3 cellular contexts compared by ENCODE assay signal in genomic region chr7:21137640-21138039, GRCh38.
A peak's percentile ranks its signal among the peaks of the same experiment; 100 is the strongest.
TF ChIP-seq lines count a peak whose summit lies in the region.

No MANE protein-coding gene starts in this region.

TF ChIP-seq in HepG2, 621 proteins besides CTCF, POLR2A, EP300 and RAD21:
- TF ChIP-seq ZFP36L2 (CRISPR knock-in tag; IDR thresholded peaks at IDR 0.05) (no peak), MAFF (IDR thresholded peaks at IDR 0.05; ENCODE audit: low read depth, low read length) (peak; percentile 13; the same call in 1 of the 2 replicates), POLR2AphosphoS2 (IDR thresholded peaks at IDR 0.05; ENCODE audit: low read depth, low read length) (no peak), SCMH1 (CRISPR knock-in tag; IDR thresholded peaks at IDR 0.05; ENCODE audit: borderline replicate concordance) (no peak), MAFK (conservative IDR thresholded peaks at IDR 0.05 in 1 of 2, IDR thresholded peaks at IDR 0.05 in 1 of 2; ENCODE audit: low read length in 2 of 2) (peak in 1 of 2 experiments; percentile 49; a peak in 2 of 4 replicates), RNF2 (conservative IDR thresholded peaks at IDR 0.05; ENCODE audit: low read depth) (no peak), SUZ12 (IDR thresholded peaks at IDR 0.05; ENCODE audit: low read depth, low read length) (no peak), KLF9 (CRISPR knock-in tag; IDR thresholded peaks at IDR 0.05; ENCODE audit: low read depth) (no peak), PLRG1 (conservative IDR thresholded peaks at IDR 0.05) (no peak)
TF ChIP-seq in HepG2: peak in this region for 2.

TF ChIP-seq in A549, 52 proteins besides CTCF, POLR2A, EP300 and RAD21:
- TF ChIP-seq MAFK (IDR thresholded peaks at IDR 0.05; ENCODE audit: partially characterized antibody) (peak; percentile 44), BCL3 (IDR thresholded peaks at IDR 0.05) (no peak), NFE2L2 (conservative IDR thresholded peaks at IDR 0.05; ENCODE audit: low read length) (no peak)
TF ChIP-seq in A549: peak in this region for 1.

TF ChIP-seq in K562, 482 proteins besides CTCF, POLR2A, EP300 and RAD21:
- TF ChIP-seq ZNF282 (CRISPR knock-in tag; IDR thresholded peaks at IDR 0.05): no peak
- no peak for TF ChIP-seq MEF2A (IDR thresholded peaks at IDR 0.05; ENCODE audit: control insufficient read depth, low read depth, low read length)
- peak; percentile 51 for TF ChIP-seq C11orf30 (IDR thresholded peaks at IDR 0.05; ENCODE audit: low read depth)
- peak; percentile 78 for TF ChIP-seq ZNF316 (IDR thresholded peaks at IDR 0.05)
- no peak for TF ChIP-seq SRSF9 (IDR thresholded peaks at IDR 0.05; ENCODE audit: borderline replicate concordance, low read depth, low read length)
